Comparison of ENCODE assay signal across 27 cellular contexts in the genomic region with DNA sequence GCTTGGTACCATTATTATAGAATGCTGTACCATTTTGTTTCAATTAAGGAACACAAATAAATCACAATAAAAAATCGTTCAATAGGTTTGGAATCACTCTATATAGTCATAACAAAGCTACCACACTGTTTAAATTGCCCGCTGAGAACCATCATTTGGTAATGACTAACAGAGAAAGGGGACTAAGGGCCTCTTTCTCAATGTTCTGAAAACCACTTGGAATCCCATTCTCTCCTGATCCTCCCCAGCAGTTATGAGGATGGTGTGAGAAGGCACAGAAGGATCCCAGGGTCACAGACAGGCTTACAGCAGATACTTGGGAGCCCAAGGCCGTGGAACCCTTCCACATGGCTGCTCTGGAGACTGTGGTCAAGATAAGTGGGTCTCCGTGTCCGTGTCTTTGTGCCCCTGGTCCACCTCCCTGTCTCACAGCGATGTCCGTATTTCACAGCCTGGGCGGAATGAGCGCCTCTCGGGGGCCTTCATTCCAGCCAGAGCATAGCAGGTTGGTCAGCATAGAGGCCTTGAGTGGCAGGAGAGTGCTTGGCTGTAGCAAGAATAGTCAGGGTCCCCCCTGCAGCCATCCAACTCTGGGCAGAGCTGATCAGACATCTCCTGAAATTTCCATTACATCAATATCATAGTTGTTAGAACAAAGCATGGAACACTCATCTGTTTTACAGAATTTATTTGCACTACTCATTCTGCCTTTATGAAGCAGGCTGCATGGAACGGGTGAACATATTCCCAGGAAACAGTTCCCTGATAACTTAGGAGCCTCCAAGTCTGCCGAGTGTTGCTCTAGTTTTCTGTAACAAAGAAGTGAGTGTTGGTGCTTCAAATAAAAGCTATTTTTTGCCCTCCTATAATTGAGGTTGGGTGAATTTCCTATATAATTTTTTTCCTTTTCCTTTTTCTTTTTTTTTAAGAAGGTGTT.
DNase-seq lines count a peak whose midpoint lies in the region; ATAC-seq, FAIRE-seq and TF ChIP-seq lines count a peak whose summit lies in the region.
"Had no signal": no experiment of that assay in that cellular context is flagged by ENCODE, and none has a peak within 500 bp of the region (broad histone marks: within the 10 kb centered on the region; RNA-seq: fewer than 3 reads in every experiment).

No MANE protein-coding gene starts in this region.

- H3K36me3 ChIP-seq in GM23338 (ENCODE audit: insufficient read depth) = no peaks in the 10 kb centered on the region
- H3K36me3 ChIP-seq in right lobe of liver = no peaks in the 10 kb centered on the region
- no peaks in the 10 kb centered on the region for H3K36me3 ChIP-seq in subcutaneous abdominal adipose tissue (ENCODE audit: control insufficient read depth in 5 of 5, insufficient read depth in 5 of 5, low read length in 5 of 5)
- H3K36me3 ChIP-seq: prostate gland, stomach, upper lobe of left lung had no signal

- peaks cover 16% of the 10 kb centered on the region; the same call in 2 of the 3 replicates for H3K4me1 Mint-ChIP-seq in GM23338
- H3K4me1 Mint-ChIP-seq: activated CD4-positive, alpha-beta memory T cell treated with anti-CD3 and anti-CD28 coated beads, Interleukin-2, amount 10 ng/mL, durations not matched to agents 7 days and 5 days; memory B cell had no signal

- no peaks in the 10 kb centered on the region for H3F3A ChIP-seq in GM23338 (replicated peaks; ENCODE audit: low read depth)

- no peak for DNase-seq in GM23338 (ENCODE audit: low spot score)
- DNase-seq in fibroblast of peridontal ligament (ENCODE audit: extremely low read depth) = peak; percentile 74
- no peak for DNase-seq in right lobe of liver
- no peak for DNase-seq in NCI-H1092 (lab: John Stamatoyannopoulos, UW)
- no peak for DNase-seq in GM12892 (ENCODE audit: insufficient read length)
- no peak for DNase-seq in HuH-7 (ENCODE audit: low spot score)
- DNase-seq: activated CD4-positive, alpha-beta memory T cell treated with anti-CD3 and anti-CD28 coated beads, Interleukin-2, amount 10 ng/mL, durations not matched to agents 7 days and 5 days; activated CD4-positive, alpha-beta T cell treated with anti-CD3 and anti-CD28 coated beads for 1 hour; activated CD8-positive, alpha-beta memory T cell treated with anti-CD3 and anti-CD28 coated beads, Interleukin-2, amount 50 U/mL, for 48 hours; cerebellar nuclear complex; DND-41; NCI-H1694 treated with DMSO at 0.1 percent for 48 hours; NCI-H2171; NCI-H510A; RPMI8226; small intestine; stimulated activated CD4-positive, alpha-beta T cell treated with anti-CD3 and anti-CD28 coated beads, Interleukin-1b, Interleukin-23, amount 100 ng/mL, for 48 hours; stimulated activated CD8-positive, alpha-beta memory T cell treated with anti-CD3 and anti-CD28 coated beads, Interleukin-4, amount 100 ng/mL, for 48 hours; stomach; T-helper 2 cell had no signal

- H4K20me1 ChIP-seq in GM23338 (replicated peaks; ENCODE audit: insufficient read depth) = no peaks in the 10 kb centered on the region

- H3K27me3 Mint-ChIP-seq in GM23338 (ENCODE audit: insufficient read depth, low read depth, poor library complexity) = peaks cover 2% of the 10 kb centered on the region
- H3K27me3 Mint-ChIP-seq: activated CD4-positive, alpha-beta memory T cell treated with anti-CD3 and anti-CD28 coated beads, Interleukin-2, amount 10 ng/mL, durations not matched to agents 7 days and 5 days had no signal

- H3K79me2 ChIP-seq in GM23338 (replicated peaks; ENCODE audit: insufficient read depth) = no peaks in the 10 kb centered on the region

- no peak overlapping the region for H3K4me3 Mint-ChIP-seq in GM23338
- H3K4me3 Mint-ChIP-seq: activated CD4-positive, alpha-beta memory T cell treated with anti-CD3 and anti-CD28 coated beads, Interleukin-2, amount 10 ng/mL, durations not matched to agents 7 days and 5 days; activated naive CD8-positive, alpha-beta T cell; memory B cell had no signal

- TF ChIP-seq CTCF in GM23338 (conservative IDR thresholded peaks at IDR 0.05; ENCODE audit: low read depth in 2 of 2) (no peak), right lobe of liver (IDR thresholded peaks at IDR 0.05) (no peak)

- H3K27ac ChIP-seq in GM23338 (ENCODE audit: low read depth) = no peak overlapping the region
- H3K27ac ChIP-seq in right lobe of liver = peak overlapping the region in 2 of 3 donors; percentile 36 to 76
- H3K27ac ChIP-seq in subcutaneous abdominal adipose tissue (ENCODE audit: low read depth, low read length) = peak overlapping the region; percentile 66
- H3K27ac ChIP-seq: C4-2B, GM23248, prostate gland, stomach, upper lobe of left lung had no signal

- no peak for FAIRE-seq in GM12892 (lab: Jason Lieb, UNC)
- FAIRE-seq: small intestine had no signal

- no peaks in the 10 kb centered on the region for H3K36me3 Mint-ChIP-seq in GM23338 (ENCODE audit: low read depth)
- H3K36me3 Mint-ChIP-seq: activated naive CD8-positive, alpha-beta T cell; memory B cell had no signal

- H3K9me2 ChIP-seq in GM23338 (ENCODE audit: insufficient read depth) = peaks cover 5% of the 10 kb centered on the region

- TF ChIP-seq POLR2A in right lobe of liver (IDR thresholded peaks at IDR 0.05) (no peak), GM12892 (IDR thresholded peaks at IDR 0.05; ENCODE audit: low read depth, low read length) (no peak)

- H3K9ac ChIP-seq in subcutaneous abdominal adipose tissue (ENCODE audit: low read length in 5 of 5) = no peak overlapping the region
- H3K9ac ChIP-seq: GM23248 had no signal

- peaks cover 11% of the 10 kb centered on the region for H3K4me1 ChIP-seq in GM23338 (ENCODE audit: insufficient read depth)
- peaks cover 0 to 41% (median 13%) of the 10 kb centered on the region in 4 donors for H3K4me1 ChIP-seq in right lobe of liver
- peaks cover 0 to 25% (median 18%) of the 10 kb centered on the region in 5 donors for H3K4me1 ChIP-seq in subcutaneous abdominal adipose tissue (ENCODE audit: control insufficient read depth in 5 of 5, insufficient read depth in 5 of 5, low read length in 5 of 5)
- H3K4me1 ChIP-seq: prostate gland, upper lobe of left lung had no signal

- intact Hi-C loops in right lobe of liver (cut with DNase I) = no loop called here

- peak; percentile 29; the same call in 2 of the 3 replicates for ATAC-seq in GM23338
- peak in 3 of 4 donors; percentile 5 to 33 (median 27) for ATAC-seq in right lobe of liver

- no peaks in the 10 kb centered on the region for H3K27me3 ChIP-seq in GM23338 (ENCODE audit: insufficient read depth)
- H3K27me3 ChIP-seq in right lobe of liver = no peaks in the 10 kb centered on the region
- H3K27me3 ChIP-seq in subcutaneous abdominal adipose tissue (ENCODE audit: control insufficient read depth in 5 of 5, insufficient read depth in 4 of 5, low read length in 5 of 5) = no peaks in the 10 kb centered on the region
- H3K27me3 ChIP-seq: stomach, upper lobe of left lung had no signal

- WGBS in right lobe of liver (ENCODE audit: insufficient coverage, low coverage, low lambda C conversion rate, missing lambda C conversion rate) = 50% methylated on average over 4 of the region's 12 CpGs

- H3K4me3 ChIP-seq in GM23338 (no peak overlapping the region), right lobe of liver (no peak overlapping the region), subcutaneous abdominal adipose tissue (ENCODE audit: low read depth in 1 of 5, low read length in 5 of 5) (no peak overlapping the region)
- H3K4me3 ChIP-seq: GM23248, prostate gland, stomach, upper lobe of left lung had no signal

- H2AFZ ChIP-seq in GM23338 = no peak overlapping the region
- H2AFZ ChIP-seq: GM23248 had no signal

- H3K27ac Mint-ChIP-seq in GM23338 = no peak overlapping the region
- H3K27ac Mint-ChIP-seq: activated CD4-positive, alpha-beta memory T cell treated with anti-CD3 and anti-CD28 coated beads, Interleukin-2, amount 10 ng/mL, durations not matched to agents 7 days and 5 days; activated naive CD8-positive, alpha-beta T cell; memory B cell had no signal

- H3K9me3 Mint-ChIP-seq in GM23338 = no peaks in the 10 kb centered on the region
- H3K9me3 Mint-ChIP-seq: memory B cell had no signal

- no peaks in the 10 kb centered on the region for H3K9me3 ChIP-seq in right lobe of liver
- no peaks in the 10 kb centered on the region for H3K9me3 ChIP-seq in subcutaneous abdominal adipose tissue (ENCODE audit: control insufficient read depth in 5 of 5, low read length in 5 of 5)
- H3K9me3 ChIP-seq: prostate gland, stomach, upper lobe of left lung had no signal

- H3K4me2 ChIP-seq in GM23338 = no peak overlapping the region
